11 cellular contexts compared by ENCODE assay signal in genomic region chr14:28294834-28295440, GRCh38.
DNase-seq lines count a peak whose midpoint lies in the region; ATAC-seq and TF ChIP-seq lines count a peak whose summit lies in the region.
"Had no signal": no experiment of that assay in that cellular context is flagged by ENCODE, and none has a peak within 500 bp of the region (broad histone marks: within the 10 kb centered on the region; RNA-seq: fewer than 3 reads in every experiment).

No MANE protein-coding gene starts in this region.

- H3K4me3 ChIP-seq in cardiac muscle cell (no peak overlapping the region), left ventricle myocardium inferior (no peak overlapping the region), PC-3 (ENCODE audit: low read length) (no peak overlapping the region)

- H3F3A ChIP-seq in PC-3 (ENCODE audit: low read length, unreplicated experiment) = no peaks in the 10 kb centered on the region

- H3K9me3 Mint-ChIP-seq in activated CD8-positive, alpha-beta memory T cell treated with anti-CD3 and anti-CD28 coated beads, Interleukin-2, amount 10 ng/mL, durations not matched to agents 7 days and 5 days (ENCODE audit: low read depth) = peaks cover 20% of the 10 kb centered on the region
- peaks cover 20% of the 10 kb centered on the region for H3K9me3 Mint-ChIP-seq in CD4-positive, alpha-beta T cell

- no peak overlapping the region for H3K4me3 Mint-ChIP-seq in activated CD8-positive, alpha-beta memory T cell treated with anti-CD3 and anti-CD28 coated beads, Interleukin-2, amount 10 ng/mL, durations not matched to agents 7 days and 5 days
- H3K4me3 Mint-ChIP-seq in CD4-positive, alpha-beta T cell = no peak overlapping the region
- H3K4me3 Mint-ChIP-seq: activated naive CD4-positive, alpha-beta T cell treated with anti-CD3 and anti-CD28 coated beads, Interleukin-2, amount 50 U/mL, for 24 hours; CD14-positive monocyte; immature natural killer cell had no signal

- H3K36me3 ChIP-seq in cardiac muscle cell = no peaks in the 10 kb centered on the region
- no peaks in the 10 kb centered on the region for H3K36me3 ChIP-seq in left ventricle myocardium inferior
- no peaks in the 10 kb centered on the region for H3K36me3 ChIP-seq in PC-3 (ENCODE audit: low read depth, low read length)

- H3K27ac Mint-ChIP-seq in activated CD8-positive, alpha-beta memory T cell treated with anti-CD3 and anti-CD28 coated beads, Interleukin-2, amount 10 ng/mL, durations not matched to agents 7 days and 5 days = no peak overlapping the region
- H3K27ac Mint-ChIP-seq in CD4-positive, alpha-beta T cell = no peak overlapping the region
- H3K27ac Mint-ChIP-seq: activated naive CD4-positive, alpha-beta T cell treated with anti-CD3 and anti-CD28 coated beads, Interleukin-2, amount 50 U/mL, for 24 hours; CD14-positive monocyte; immature natural killer cell had no signal

- H3K27me3 Mint-ChIP-seq in activated CD8-positive, alpha-beta memory T cell treated with anti-CD3 and anti-CD28 coated beads, Interleukin-2, amount 10 ng/mL, durations not matched to agents 7 days and 5 days = no peaks in the 10 kb centered on the region
- no peaks in the 10 kb centered on the region for H3K27me3 Mint-ChIP-seq in CD4-positive, alpha-beta T cell
- H3K27me3 Mint-ChIP-seq: activated naive CD4-positive, alpha-beta T cell treated with anti-CD3 and anti-CD28 coated beads, Interleukin-2, amount 50 U/mL, for 24 hours had no signal

- ATAC-seq in PC-3 (peak; percentile 71), HG02588 (IDR thresholded peaks at IDR 0.05; ENCODE audit: unreplicated experiment) (no peak)
- no peak for ATAC-seq in activated CD8-positive, alpha-beta memory T cell treated with anti-CD3 and anti-CD28 coated beads, Interleukin-2, amount 10 ng/mL, durations not matched to agents 7 days and 5 days
- ATAC-seq in CD4-positive, alpha-beta T cell (ENCODE audit: poor library complexity) = no peak

- H3K36me3 Mint-ChIP-seq in activated CD8-positive, alpha-beta memory T cell treated with anti-CD3 and anti-CD28 coated beads, Interleukin-2, amount 10 ng/mL, durations not matched to agents 7 days and 5 days = peaks cover 2% of the 10 kb centered on the region
- no peaks in the 10 kb centered on the region for H3K36me3 Mint-ChIP-seq in CD4-positive, alpha-beta T cell (ENCODE audit: low read depth)
- H3K36me3 Mint-ChIP-seq: activated naive CD4-positive, alpha-beta T cell treated with anti-CD3 and anti-CD28 coated beads, Interleukin-2, amount 50 U/mL, for 24 hours; CD14-positive monocyte had no signal

- BruUV-seq in PC-3 (replicated peaks; lab: Mats Ljungman, UMichigan) = no TSS peak

- POLR2A ChIA-PET in PC-3 (lab: Charles Lee; ENCODE audit: unreplicated experiment) = no interaction called here
- POLR2A ChIA-PET in CD4-positive, alpha-beta T cell (lab: Charles Lee) = no interaction called here

- no peak for TF ChIP-seq POLR2A in erythroblast (IDR thresholded peaks at IDR 0.05; ENCODE audit: low read length)

- peak; percentile 47 for TF ChIP-seq CTCF in cardiac muscle cell (IDR thresholded peaks at IDR 0.05; ENCODE audit: low read depth, low read length)
- TF ChIP-seq CTCF in left ventricle myocardium inferior (IDR thresholded peaks at IDR 0.05; ENCODE audit: borderline replicate concordance) = no peak
- peak; percentile 81 for TF ChIP-seq CTCF in PC-3 (conservative IDR thresholded peaks at IDR 0.05; ENCODE audit: low read depth, low read length)
- TF ChIP-seq CTCF in CD4-positive, alpha-beta T cell (IDR thresholded peaks at IDR 0.05) = no peak

- H3K27ac ChIP-seq in cardiac muscle cell (no peak overlapping the region), left ventricle myocardium inferior (replicated peaks) (no peak overlapping the region), PC-3 (ENCODE audit: low read length) (no peak overlapping the region)
- no peak overlapping the region for H3K27ac ChIP-seq in CD4-positive, alpha-beta T cell (ENCODE audit: low read depth, low read length)

- H4K20me1 ChIP-seq in PC-3 (ENCODE audit: low read length) = no peaks in the 10 kb centered on the region

- no peaks in the 10 kb centered on the region for H3K9me2 ChIP-seq in PC-3 (replicated peaks; ENCODE audit: low read length)

- H3K4me1 Mint-ChIP-seq in activated CD8-positive, alpha-beta memory T cell treated with anti-CD3 and anti-CD28 coated beads, Interleukin-2, amount 10 ng/mL, durations not matched to agents 7 days and 5 days = no peaks in the 10 kb centered on the region
- no peaks in the 10 kb centered on the region for H3K4me1 Mint-ChIP-seq in CD4-positive, alpha-beta T cell (ENCODE audit: low read depth)
- H3K4me1 Mint-ChIP-seq: activated naive CD4-positive, alpha-beta T cell treated with anti-CD3 and anti-CD28 coated beads, Interleukin-2, amount 50 U/mL, for 24 hours; CD14-positive monocyte; immature natural killer cell had no signal

- no peaks in the 10 kb centered on the region for H3K27me3 ChIP-seq in cardiac muscle cell
- no peaks in the 10 kb centered on the region for H3K27me3 ChIP-seq in left ventricle myocardium inferior (ENCODE audit: low read depth)
- no peaks in the 10 kb centered on the region for H3K27me3 ChIP-seq in PC-3 (ENCODE audit: low read length)
- H3K27me3 ChIP-seq in CD4-positive, alpha-beta T cell (ENCODE audit: control insufficient read depth, insufficient read depth, low read length) = no peaks in the 10 kb centered on the region

- CTCF ChIA-PET in PC-3 (lab: Charles Lee) = no interaction called here
- CTCF ChIA-PET in activated CD8-positive, alpha-beta memory T cell treated with anti-CD3 and anti-CD28 coated beads, Interleukin-2, amount 10 ng/mL, durations not matched to agents 7 days and 5 days (lab: Charles Lee) = no interaction called here
- CTCF ChIA-PET in CD4-positive, alpha-beta T cell (lab: Charles Lee) = no interaction called here

- H3K79me2 ChIP-seq in PC-3 (ENCODE audit: low read length) = no peaks in the 10 kb centered on the region

- no peak overlapping the region for H3K9ac ChIP-seq in PC-3 (ENCODE audit: low read length)

- no peak overlapping the region; the same call in 1 of the 2 replicates for H3K4me2 ChIP-seq in PC-3 (ENCODE audit: low read length)

- H3K4me1 ChIP-seq in cardiac muscle cell (ENCODE audit: low read depth) (no peaks in the 10 kb centered on the region), left ventricle myocardium inferior (no peaks in the 10 kb centered on the region), PC-3 (ENCODE audit: insufficient read depth, low read length) (no peaks in the 10 kb centered on the region)

- H3K9me3 ChIP-seq in cardiac muscle cell (ENCODE audit: low read depth) = no peaks in the 10 kb centered on the region
- peaks cover 36% of the 10 kb centered on the region for H3K9me3 ChIP-seq in left ventricle myocardium inferior (replicated peaks)
- no peaks in the 10 kb centered on the region for H3K9me3 ChIP-seq in PC-3 (ENCODE audit: low read length)
- H3K9me3 ChIP-seq in CD4-positive, alpha-beta T cell (ENCODE audit: control insufficient read depth, low read length) = peaks cover 5% of the 10 kb centered on the region

- H2AFZ ChIP-seq in PC-3 (ENCODE audit: low read length) = peak overlapping the region; percentile 25; the same call in 1 of the 2 replicates

- DNase-seq in cardiac muscle cell (ENCODE audit: low read depth in 1 of 2, low spot score in 1 of 2) (peak; percentile 44 to 80), left ventricle myocardium inferior (no peak), PC-3 (peak; percentile 60), erythroblast (lab: John Stamatoyannopoulos, UW) (peak; percentile 4 to 11), NCI-H1930 (lab: John Stamatoyannopoulos, UW) (no peak)
- no peak for DNase-seq in activated CD8-positive, alpha-beta memory T cell treated with anti-CD3 and anti-CD28 coated beads, Interleukin-2, amount 10 ng/mL, durations not matched to agents 7 days and 5 days
- no peak for DNase-seq in CD4-positive, alpha-beta T cell
- DNase-seq: immature natural killer cell had no signal

- intact Hi-C loops in left ventricle myocardium inferior (cut with micrococcal nuclease) = no loop called here
- intact Hi-C loops in PC-3 (cut with micrococcal nuclease) = loop anchor here (2.0 kb wide), 1 partner anchor 314 kb away; no protein-coding TSS in a partner anchor
- intact Hi-C loops in CD4-positive, alpha-beta T cell (cut with DNase I, micrococcal nuclease) = no loop called here

Comparison
In these comparisons a context has a peak if more than half of its experiments do, and no peak if none do; other contexts are left out.
1. DNase-seq: peak in cardiac muscle cell (2 of 2), PC-3 (single experiment) and erythroblast (2 of 2); none in left ventricle myocardium inferior (single experiment), NCI-H1930 (0 of 2), activated CD8-positive, alpha-beta memory T cell treated with anti-CD3 and anti-CD28 coated beads, Interleukin-2, amount 10 ng/mL, durations not matched to agents 7 days and 5 days (single experiment) and CD4-positive, alpha-beta T cell (0 of 10).
2. CTCF ChIP-seq: peak in cardiac muscle cell (single experiment) and PC-3 (single experiment); none in left ventricle myocardium inferior (single experiment) and CD4-positive, alpha-beta T cell (single experiment).